1 cellular context compared by ENCODE assay signal in genomic region chr2:38936516-38936915, GRCh38. TPM values are rescaled to one million over a fixed set of nuclear protein-coding genes. Genes with fewer than 3 reads are reported as not detected.
"Had no signal": no experiment of that assay in that cellular context is flagged by ENCODE, and none has a peak within 500 bp of the region (broad histone marks: within the 10 kb centered on the region; RNA-seq: fewer than 3 reads in every experiment).

No MANE protein-coding gene starts in this region.

RNA-seq across cellular contexts. Expression of gene ARHGEF33, which starts 46.8 kb away (rescaled TPM):
- polyA plus RNA-seq: immature natural killer cell had no signal
